ENCODE assay signal across 17 cellular contexts in genomic region chr5:151483647-151484046, GRCh38. TPM values are rescaled to one million over a fixed set of nuclear protein-coding genes. Genes with fewer than 3 reads are reported as not detected.
DNase-seq lines count a peak whose midpoint lies in the region; ATAC-seq and TF ChIP-seq lines count a peak whose summit lies in the region.
"Had no signal": no experiment of that assay in that cellular context is flagged by ENCODE, and none has a peak within 500 bp of the region (broad histone marks: within the 10 kb centered on the region; RNA-seq: fewer than 3 reads in every experiment).

No MANE protein-coding gene starts in this region.

- H3K4me3 ChIP-seq in spleen, result no peak overlapping the region
- H3K4me3 ChIP-seq: A549, psoas muscle, stomach had no signal

- peak overlapping the region in 6 of 8 donors; percentile 29 to 81 (median 70) for H3K27ac ChIP-seq in spleen
- H3K27ac ChIP-seq: A549, psoas muscle had no signal

- H3K36me3 ChIP-seq in spleen, result peaks cover 0 to 94% (median 27%) of the 10 kb centered on the region in 6 donors

- no peak for TF ChIP-seq POLR2A in spleen (IDR thresholded peaks at IDR 0.05)

- H3K9me3 ChIP-seq in spleen, result no peaks in the 10 kb centered on the region
- H3K9me3 ChIP-seq: A549, psoas muscle, stomach had no signal

- intact Hi-C loops in Right ventricle myocardium inferior (cut with DNase I) (no loop called here), cardiac septum (cut with DNase I) (no loop called here), left ventricle myocardium superior (cut with micrococcal nuclease) (no loop called here), spleen (cut with DNase I; ENCODE audit: low total_unique reads) (no loop called here)

- peaks cover 0 to 27% (median 8%) of the 10 kb centered on the region in 6 donors for H3K4me1 ChIP-seq in spleen
- H3K4me1 ChIP-seq: A549 had no signal

- no peaks in the 10 kb centered on the region for H3K27me3 ChIP-seq in spleen (replicated peaks in 1 of 7)
- H3K27me3 ChIP-seq: stomach had no signal

- no peak for DNase-seq in Right ventricle myocardium inferior (ENCODE audit: missing footprints)
- DNase-seq in cardiac septum (ENCODE audit: low spot score), result no peak
- peak; percentile 78 for DNase-seq in SKM-1 treated with dmso at 0.1 percent for 144 hours (lab: John Stamatoyannopoulos, UW; ENCODE audit: unreplicated experiment)
- DNase-seq in left ventricle myocardium superior, result no peak
- no peak for DNase-seq in spleen
- no peak for DNase-seq in NCI-H446 treated with DMSO at 0.1 percent for 48 hours (lab: John Stamatoyannopoulos, UW)
- DNase-seq: activated CD4-positive, CD25-positive, alpha-beta regulatory T cell; CD8-positive, alpha-beta T cell; naive B cell; NCI-H1930; NCI-H510A; psoas muscle; stomach had no signal

- ATAC-seq in Right ventricle myocardium inferior (peak; percentile 56), left ventricle myocardium superior (peak; percentile 67), GM18858 (IDR thresholded peaks at IDR 0.05; ENCODE audit: unreplicated experiment) (no peak), GM19467 (IDR thresholded peaks at IDR 0.05; ENCODE audit: unreplicated experiment) (no peak)
- ATAC-seq: A549; CD8-positive, alpha-beta T cell; Panc1; psoas muscle had no signal

- 23 to 51% (median 30%) methylated on average over 5 of the region's 5 CpGs for WGBS in spleen, 5 donors

- no peak for TF ChIP-seq CTCF in spleen (IDR thresholded peaks at IDR 0.05 in 8 of 11, conservative IDR thresholded peaks at IDR 0.05 in 3 of 11)

RNA-seq across cellular contexts. Expression of gene SLC36A1, which starts 36.2 kb away (rescaled TPM):
- total RNA-seq in Right ventricle myocardium inferior (5.2 TPM), cardiac septum (3.3 TPM), left ventricle myocardium superior (4.1 TPM), spleen (10 to 100 TPM; 13.4 to 29.6 (median 20.9) TPM)
- polyA plus RNA-seq in spleen, result 1 to 10 TPM; 1.7 to 3.6 (median 2.0) TPM

Comparison
In these comparisons a context has a peak if more than half of its experiments do, and no peak if none do; other contexts are left out.
1. ATAC-seq: peak in Right ventricle myocardium inferior (single experiment) and left ventricle myocardium superior (single experiment); none in GM18858 (single experiment) and GM19467 (single experiment).